ENCODE assay signal across 1 cellular context in genomic region chr15:70853270-70853854, GRCh38.
TF ChIP-seq lines count a peak whose summit lies in the region.

No MANE protein-coding gene starts in this region.

TF ChIP-seq in IMR-90, 13 proteins besides CTCF, POLR2A, EP300 and RAD21 (continued from another document):
- TF ChIP-seq CEBPB (IDR thresholded peaks at IDR 0.05; ENCODE audit: low read depth, low read length), result peak; percentile 67; the same call in 1 of the 2 replicates
- TF ChIP-seq NFE2L2 (IDR thresholded peaks at IDR 0.05; ENCODE audit: low read depth, low read length), result no peak
- no peak for TF ChIP-seq USF2 (IDR thresholded peaks at IDR 0.05; ENCODE audit: low read depth, low read length)
- TF ChIP-seq MAZ (IDR thresholded peaks at IDR 0.05; ENCODE audit: borderline replicate concordance, low read depth, low read length), result peak; percentile 3; the same call in 1 of the 2 replicates
- TF ChIP-seq RCOR1 (IDR thresholded peaks at IDR 0.05; ENCODE audit: insufficient replicate concordance, low read length), result no peak
- TF ChIP-seq MAFK (IDR thresholded peaks at IDR 0.05; ENCODE audit: low read depth, low read length), result no peak
- TF ChIP-seq SMC3 (IDR thresholded peaks at IDR 0.05; ENCODE audit: low read depth, low read length), result no peak
